1 cellular context compared by ENCODE assay signal in the genomic region with DNA sequence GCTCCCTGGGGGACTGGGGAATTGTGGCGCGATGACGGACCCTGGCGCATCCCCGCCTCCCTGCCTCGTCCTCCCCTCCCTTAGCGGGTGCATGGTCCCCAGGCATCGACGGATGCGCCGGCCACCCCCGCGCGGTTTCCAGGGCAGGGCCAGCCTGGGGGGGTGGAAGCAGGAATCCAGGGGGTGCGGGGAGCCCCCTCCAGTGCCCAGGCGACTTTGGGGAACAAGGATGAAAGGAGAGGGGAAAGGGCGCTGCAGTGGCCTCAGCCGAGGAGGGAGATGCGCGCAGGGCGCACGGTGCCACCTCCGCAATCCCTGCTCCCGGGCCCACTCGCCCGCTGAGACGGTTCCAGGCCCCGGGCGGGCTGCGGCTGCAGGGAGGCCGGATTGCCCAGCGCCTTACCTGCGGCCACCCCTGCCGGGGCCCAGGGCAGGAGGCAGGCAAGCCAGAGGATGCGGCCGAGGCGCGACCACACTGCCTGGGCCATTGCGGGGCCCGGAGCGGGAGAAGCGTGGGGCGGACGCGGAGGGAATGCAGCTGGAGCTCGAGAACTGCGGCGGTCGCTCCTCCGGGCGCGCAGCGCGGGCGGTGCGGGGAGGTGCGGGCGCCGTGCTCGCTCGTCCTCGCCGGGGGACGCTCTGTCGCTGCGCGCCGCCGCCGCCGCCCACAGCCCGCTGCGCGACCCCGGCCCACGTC.
A peak's percentile ranks its signal among the peaks of the same experiment; 100 is the strongest.
TF ChIP-seq lines count a peak whose summit lies in the region.

A gene with protein sequence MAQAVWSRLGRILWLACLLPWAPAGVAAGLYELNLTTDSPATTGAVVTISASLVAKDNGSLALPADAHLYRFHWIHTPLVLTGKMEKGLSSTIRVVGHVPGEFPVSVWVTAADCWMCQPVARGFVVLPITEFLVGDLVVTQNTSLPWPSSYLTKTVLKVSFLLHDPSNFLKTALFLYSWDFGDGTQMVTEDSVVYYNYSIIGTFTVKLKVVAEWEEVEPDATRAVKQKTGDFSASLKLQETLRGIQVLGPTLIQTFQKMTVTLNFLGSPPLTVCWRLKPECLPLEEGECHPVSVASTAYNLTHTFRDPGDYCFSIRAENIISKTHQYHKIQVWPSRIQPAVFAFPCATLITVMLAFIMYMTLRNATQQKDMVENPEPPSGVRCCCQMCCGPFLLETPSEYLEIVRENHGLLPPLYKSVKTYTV (minus strand): TSS at position 641 of the 697 bp plus-strand sequence. CDS start 153 bp downstream, at position 488.

TF ChIP-seq in HepG2, 621 proteins besides CTCF, POLR2A, EP300 and RAD21 (continued from another document):
- TF ChIP-seq BCL6 (CRISPR knock-in tag; IDR thresholded peaks at IDR 0.05) (no peak), HNRNPL (IDR thresholded peaks at IDR 0.05; ENCODE audit: low read depth, low read length) (no peak), POGZ (CRISPR knock-in tag; IDR thresholded peaks at IDR 0.05) (no peak), KDM5B (CRISPR knock-in tag; IDR thresholded peaks at IDR 0.05; ENCODE audit: borderline replicate concordance) (no peak), ZSCAN22 (CRISPR knock-in tag; IDR thresholded peaks at IDR 0.05) (no peak)
- TF ChIP-seq, protein P1, sequence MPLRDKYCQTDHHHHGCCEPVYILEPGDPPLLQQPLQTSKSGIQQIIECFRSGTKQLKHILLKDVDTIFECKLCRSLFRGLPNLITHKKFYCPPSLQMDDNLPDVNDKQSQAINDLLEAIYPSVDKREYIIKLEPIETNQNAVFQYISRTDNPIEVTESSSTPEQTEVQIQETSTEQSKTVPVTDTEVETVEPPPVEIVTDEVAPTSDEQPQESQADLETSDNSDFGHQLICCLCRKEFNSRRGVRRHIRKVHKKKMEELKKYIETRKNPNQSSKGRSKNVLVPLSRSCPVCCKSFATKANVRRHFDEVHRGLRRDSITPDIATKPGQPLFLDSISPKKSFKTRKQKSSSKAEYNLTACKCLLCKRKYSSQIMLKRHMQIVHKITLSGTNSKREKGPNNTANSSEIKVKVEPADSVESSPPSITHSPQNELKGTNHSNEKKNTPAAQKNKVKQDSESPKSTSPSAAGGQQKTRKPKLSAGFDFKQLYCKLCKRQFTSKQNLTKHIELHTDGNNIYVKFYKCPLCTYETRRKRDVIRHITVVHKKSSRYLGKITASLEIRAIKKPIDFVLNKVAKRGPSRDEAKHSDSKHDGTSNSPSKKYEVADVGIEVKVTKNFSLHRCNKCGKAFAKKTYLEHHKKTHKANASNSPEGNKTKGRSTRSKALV (CRISPR knock-in tag; IDR thresholded peaks at IDR 0.05): peak; percentile 98
